1 cellular context compared by ENCODE assay signal in the genomic region with DNA sequence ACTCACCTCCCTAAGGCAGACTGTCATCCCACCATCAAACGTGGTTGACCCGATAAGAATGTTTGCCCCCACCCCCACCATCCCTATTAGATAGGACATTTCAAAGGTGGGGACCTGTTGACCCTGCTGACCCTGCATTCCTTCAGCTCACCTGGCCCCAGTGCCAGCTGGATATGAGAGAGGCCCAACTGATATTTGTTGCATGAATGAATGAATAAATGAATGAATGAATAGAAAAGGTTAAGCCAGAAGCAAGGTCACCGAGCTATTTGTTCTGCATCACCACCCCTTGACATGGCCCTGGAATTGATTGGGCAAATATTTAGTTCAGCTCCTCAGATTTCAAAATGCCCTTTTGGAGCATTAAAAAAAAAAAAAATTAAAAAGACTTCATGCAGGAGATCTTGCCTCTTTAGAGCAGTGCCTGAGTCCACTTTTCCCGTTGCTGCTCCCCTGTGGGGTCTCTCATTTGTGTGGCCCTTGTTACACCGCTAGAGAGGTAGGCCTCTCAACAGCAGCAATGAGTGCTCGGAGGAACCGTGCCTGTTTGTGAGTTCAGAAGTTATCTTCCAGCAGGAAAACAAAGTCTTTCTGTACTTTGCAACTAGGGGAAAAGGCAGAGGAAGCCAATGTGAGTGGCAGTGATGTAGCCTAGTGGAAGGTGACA.
TF ChIP-seq lines count a peak whose summit lies in the region.

No MANE protein-coding gene starts in this region.

TF ChIP-seq in HepG2, 621 proteins besides CTCF, POLR2A, EP300 and RAD21 (continued from another document and continues in another):
- TF ChIP-seq ZNF430 (CRISPR knock-in tag; IDR thresholded peaks at IDR 0.05) (no peak), RCOR2 (CRISPR knock-in tag; IDR thresholded peaks at IDR 0.05) (peak; percentile 83), ZNF333 (CRISPR knock-in tag; IDR thresholded peaks at IDR 0.05; ENCODE audit: borderline replicate concordance) (no peak), HMG20B (CRISPR knock-in tag; conservative IDR thresholded peaks at IDR 0.05) (peak; percentile 84; the same call in 1 of the 2 replicates), TEAD2 (CRISPR knock-in tag; IDR thresholded peaks at IDR 0.05) (no peak), PRMT3 (CRISPR knock-in tag; IDR thresholded peaks at IDR 0.05; ENCODE audit: borderline replicate concordance, low read depth) (no peak), MBD4 (IDR thresholded peaks at IDR 0.05; ENCODE audit: borderline replicate concordance, low read length) (no peak), SALL1 (CRISPR knock-in tag; IDR thresholded peaks at IDR 0.05) (peak; percentile 88), GABPA (IDR thresholded peaks at IDR 0.05; ENCODE audit: low read depth, low read length) (no peak), GABPA (CRISPR knock-in tag; IDR thresholded peaks at IDR 0.05; ENCODE audit: low read depth) (no peak), ZNF383 (CRISPR knock-in tag; IDR thresholded peaks at IDR 0.05; ENCODE audit: borderline replicate concordance) (no peak), HHEX (CRISPR knock-in tag; IDR thresholded peaks at IDR 0.05) (peak; percentile 83), RARA (CRISPR knock-in tag; IDR thresholded peaks at IDR 0.05) (peak; percentile 93), HOXA3 (CRISPR knock-in tag; IDR thresholded peaks at IDR 0.05) (no peak), ELF1 (CRISPR knock-in tag; IDR thresholded peaks at IDR 0.05) (0 out of 2 replicates have a peak, but pooled peaks have one; percentile 8), NFYB (CRISPR knock-in tag; IDR thresholded peaks at IDR 0.05) (no peak), RBAK (CRISPR knock-in tag; IDR thresholded peaks at IDR 0.05) (no peak), POLR2AphosphoS2 (IDR thresholded peaks at IDR 0.05; ENCODE audit: low read depth, low read length) (no peak), ZBTB38 (CRISPR knock-in tag; IDR thresholded peaks at IDR 0.05) (no peak; the same call in 1 of the 2 replicates), ZNF292 (CRISPR knock-in tag; IDR thresholded peaks at IDR 0.05; ENCODE audit: borderline replicate concordance, low read depth) (peak; percentile 39; the same call in 1 of the 2 replicates), PHB2 (IDR thresholded peaks at IDR 0.05; ENCODE audit: partially characterized antibody) (no peak), ZNF720 (CRISPR knock-in tag; IDR thresholded peaks at IDR 0.05) (no peak), TOE1 (CRISPR knock-in tag; IDR thresholded peaks at IDR 0.05) (no peak), TCF7L2 (IDR thresholded peaks at IDR 0.05; ENCODE audit: low read depth, low read length) (peak; percentile 59; the same call in 1 of the 2 replicates), NRL (CRISPR knock-in tag; IDR thresholded peaks at IDR 0.05; ENCODE audit: borderline replicate concordance) (no peak), SP4 (CRISPR knock-in tag; IDR thresholded peaks at IDR 0.05) (peak; percentile 52; the same call in 1 of the 2 replicates), ZNF136 (CRISPR knock-in tag; IDR thresholded peaks at IDR 0.05; ENCODE audit: low read depth) (no peak), STAG1 (CRISPR knock-in tag; IDR thresholded peaks at IDR 0.05) (no peak; the same call in 1 of the 2 replicates), HCFC1 (IDR thresholded peaks at IDR 0.05; ENCODE audit: low read depth, low read length) (no peak), SIN3A (IDR thresholded peaks at IDR 0.05; ENCODE audit: borderline replicate concordance, low read depth, low read length) (no peak), ZBTB7A (CRISPR knock-in tag; IDR thresholded peaks at IDR 0.05) (peak; percentile 53; the same call in 1 of the 2 replicates), RELA (CRISPR knock-in tag; IDR thresholded peaks at IDR 0.05) (no peak), GTF3A (CRISPR knock-in tag; conservative IDR thresholded peaks at IDR 0.05) (no peak), ZNF33A (CRISPR knock-in tag; IDR thresholded peaks at IDR 0.05; ENCODE audit: borderline replicate concordance) (no peak), GFI1 (CRISPR knock-in tag; IDR thresholded peaks at IDR 0.05; ENCODE audit: borderline replicate concordance) (peak; percentile 92), ARNT (IDR thresholded peaks at IDR 0.05) (no peak), NFIC (IDR thresholded peaks at IDR 0.05; ENCODE audit: low read length) (peak; percentile 91), ZNF761 (CRISPR knock-in tag; conservative IDR thresholded peaks at IDR 0.05) (0 out of 2 replicates have a peak, but pooled peaks have one; percentile 20), ZNF549 (CRISPR knock-in tag; IDR thresholded peaks at IDR 0.05) (no peak), GATAD2A (CRISPR knock-in tag; IDR thresholded peaks at IDR 0.05) (peak; percentile 93), SMARCE1 (IDR thresholded peaks at IDR 0.05; ENCODE audit: borderline replicate concordance) (no peak), PTBP1 (IDR thresholded peaks at IDR 0.05; ENCODE audit: low read depth, low read length, poor library complexity, severe bottlenecking) (no peak)
- TF ChIP-seq, protein P1, sequence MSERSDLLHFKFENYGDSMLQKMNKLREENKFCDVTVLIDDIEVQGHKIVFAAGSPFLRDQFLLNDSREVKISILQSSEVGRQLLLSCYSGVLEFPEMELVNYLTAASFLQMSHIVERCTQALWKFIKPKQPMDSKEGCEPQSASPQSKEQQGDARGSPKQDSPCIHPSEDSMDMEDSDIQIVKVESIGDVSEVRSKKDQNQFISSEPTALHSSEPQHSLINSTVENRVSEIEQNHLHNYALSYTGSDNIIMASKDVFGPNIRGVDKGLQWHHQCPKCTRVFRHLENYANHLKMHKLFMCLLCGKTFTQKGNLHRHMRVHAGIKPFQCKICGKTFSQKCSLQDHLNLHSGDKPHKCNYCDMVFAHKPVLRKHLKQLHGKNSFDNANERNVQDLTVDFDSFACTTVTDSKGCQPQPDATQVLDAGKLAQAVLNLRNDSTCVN (CRISPR knock-in tag; IDR thresholded peaks at IDR 0.05; ENCODE audit: borderline replicate concordance): no peak
- TF ChIP-seq, protein P2, sequence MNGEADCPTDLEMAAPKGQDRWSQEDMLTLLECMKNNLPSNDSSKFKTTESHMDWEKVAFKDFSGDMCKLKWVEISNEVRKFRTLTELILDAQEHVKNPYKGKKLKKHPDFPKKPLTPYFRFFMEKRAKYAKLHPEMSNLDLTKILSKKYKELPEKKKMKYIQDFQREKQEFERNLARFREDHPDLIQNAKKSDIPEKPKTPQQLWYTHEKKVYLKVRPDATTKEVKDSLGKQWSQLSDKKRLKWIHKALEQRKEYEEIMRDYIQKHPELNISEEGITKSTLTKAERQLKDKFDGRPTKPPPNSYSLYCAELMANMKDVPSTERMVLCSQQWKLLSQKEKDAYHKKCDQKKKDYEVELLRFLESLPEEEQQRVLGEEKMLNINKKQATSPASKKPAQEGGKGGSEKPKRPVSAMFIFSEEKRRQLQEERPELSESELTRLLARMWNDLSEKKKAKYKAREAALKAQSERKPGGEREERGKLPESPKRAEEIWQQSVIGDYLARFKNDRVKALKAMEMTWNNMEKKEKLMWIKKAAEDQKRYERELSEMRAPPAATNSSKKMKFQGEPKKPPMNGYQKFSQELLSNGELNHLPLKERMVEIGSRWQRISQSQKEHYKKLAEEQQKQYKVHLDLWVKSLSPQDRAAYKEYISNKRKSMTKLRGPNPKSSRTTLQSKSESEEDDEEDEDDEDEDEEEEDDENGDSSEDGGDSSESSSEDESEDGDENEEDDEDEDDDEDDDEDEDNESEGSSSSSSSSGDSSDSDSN (CRISPR knock-in tag; IDR thresholded peaks at IDR 0.05): 0 out of 2 replicates have a peak, but pooled peaks have one; percentile 10
- TF ChIP-seq, protein P3, sequence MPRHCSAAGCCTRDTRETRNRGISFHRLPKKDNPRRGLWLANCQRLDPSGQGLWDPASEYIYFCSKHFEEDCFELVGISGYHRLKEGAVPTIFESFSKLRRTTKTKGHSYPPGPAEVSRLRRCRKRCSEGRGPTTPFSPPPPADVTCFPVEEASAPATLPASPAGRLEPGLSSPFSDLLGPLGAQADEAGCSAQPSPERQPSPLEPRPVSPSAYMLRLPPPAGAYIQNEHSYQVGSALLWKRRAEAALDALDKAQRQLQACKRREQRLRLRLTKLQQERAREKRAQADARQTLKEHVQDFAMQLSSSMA (CRISPR knock-in tag; IDR thresholded peaks at IDR 0.05): no peak
- TF ChIP-seq, protein P4, sequence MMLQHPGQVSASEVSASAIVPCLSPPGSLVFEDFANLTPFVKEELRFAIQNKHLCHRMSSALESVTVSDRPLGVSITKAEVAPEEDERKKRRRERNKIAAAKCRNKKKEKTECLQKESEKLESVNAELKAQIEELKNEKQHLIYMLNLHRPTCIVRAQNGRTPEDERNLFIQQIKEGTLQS (CRISPR knock-in tag; IDR thresholded peaks at IDR 0.05): no peak
- TF ChIP-seq, protein P5, sequence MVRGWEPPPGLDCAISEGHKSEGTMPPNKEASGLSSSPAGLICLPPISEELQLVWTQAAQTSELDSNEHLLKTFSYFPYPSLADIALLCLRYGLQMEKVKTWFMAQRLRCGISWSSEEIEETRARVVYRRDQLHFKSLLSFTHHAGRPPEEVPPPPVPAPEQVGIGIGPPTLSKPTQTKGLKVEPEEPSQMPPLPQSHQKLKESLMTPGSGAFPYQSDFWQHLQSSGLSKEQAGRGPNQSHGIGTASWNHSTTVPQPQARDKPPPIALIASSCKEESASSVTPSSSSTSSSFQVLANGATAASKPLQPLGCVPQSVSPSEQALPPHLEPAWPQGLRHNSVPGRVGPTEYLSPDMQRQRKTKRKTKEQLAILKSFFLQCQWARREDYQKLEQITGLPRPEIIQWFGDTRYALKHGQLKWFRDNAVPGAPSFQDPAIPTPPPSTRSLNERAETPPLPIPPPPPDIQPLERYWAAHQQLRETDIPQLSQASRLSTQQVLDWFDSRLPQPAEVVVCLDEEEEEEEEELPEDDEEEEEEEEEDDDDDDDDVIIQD (CRISPR knock-in tag; IDR thresholded peaks at IDR 0.05; ENCODE audit: low read depth): no peak
- TF ChIP-seq, protein P6, sequence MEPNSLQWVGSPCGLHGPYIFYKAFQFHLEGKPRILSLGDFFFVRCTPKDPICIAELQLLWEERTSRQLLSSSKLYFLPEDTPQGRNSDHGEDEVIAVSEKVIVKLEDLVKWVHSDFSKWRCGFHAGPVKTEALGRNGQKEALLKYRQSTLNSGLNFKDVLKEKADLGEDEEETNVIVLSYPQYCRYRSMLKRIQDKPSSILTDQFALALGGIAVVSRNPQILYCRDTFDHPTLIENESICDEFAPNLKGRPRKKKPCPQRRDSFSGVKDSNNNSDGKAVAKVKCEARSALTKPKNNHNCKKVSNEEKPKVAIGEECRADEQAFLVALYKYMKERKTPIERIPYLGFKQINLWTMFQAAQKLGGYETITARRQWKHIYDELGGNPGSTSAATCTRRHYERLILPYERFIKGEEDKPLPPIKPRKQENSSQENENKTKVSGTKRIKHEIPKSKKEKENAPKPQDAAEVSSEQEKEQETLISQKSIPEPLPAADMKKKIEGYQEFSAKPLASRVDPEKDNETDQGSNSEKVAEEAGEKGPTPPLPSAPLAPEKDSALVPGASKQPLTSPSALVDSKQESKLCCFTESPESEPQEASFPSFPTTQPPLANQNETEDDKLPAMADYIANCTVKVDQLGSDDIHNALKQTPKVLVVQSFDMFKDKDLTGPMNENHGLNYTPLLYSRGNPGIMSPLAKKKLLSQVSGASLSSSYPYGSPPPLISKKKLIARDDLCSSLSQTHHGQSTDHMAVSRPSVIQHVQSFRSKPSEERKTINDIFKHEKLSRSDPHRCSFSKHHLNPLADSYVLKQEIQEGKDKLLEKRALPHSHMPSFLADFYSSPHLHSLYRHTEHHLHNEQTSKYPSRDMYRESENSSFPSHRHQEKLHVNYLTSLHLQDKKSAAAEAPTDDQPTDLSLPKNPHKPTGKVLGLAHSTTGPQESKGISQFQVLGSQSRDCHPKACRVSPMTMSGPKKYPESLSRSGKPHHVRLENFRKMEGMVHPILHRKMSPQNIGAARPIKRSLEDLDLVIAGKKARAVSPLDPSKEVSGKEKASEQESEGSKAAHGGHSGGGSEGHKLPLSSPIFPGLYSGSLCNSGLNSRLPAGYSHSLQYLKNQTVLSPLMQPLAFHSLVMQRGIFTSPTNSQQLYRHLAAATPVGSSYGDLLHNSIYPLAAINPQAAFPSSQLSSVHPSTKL (CRISPR knock-in tag; IDR thresholded peaks at IDR 0.05): peak; percentile 81
- TF ChIP-seq, protein P7, sequence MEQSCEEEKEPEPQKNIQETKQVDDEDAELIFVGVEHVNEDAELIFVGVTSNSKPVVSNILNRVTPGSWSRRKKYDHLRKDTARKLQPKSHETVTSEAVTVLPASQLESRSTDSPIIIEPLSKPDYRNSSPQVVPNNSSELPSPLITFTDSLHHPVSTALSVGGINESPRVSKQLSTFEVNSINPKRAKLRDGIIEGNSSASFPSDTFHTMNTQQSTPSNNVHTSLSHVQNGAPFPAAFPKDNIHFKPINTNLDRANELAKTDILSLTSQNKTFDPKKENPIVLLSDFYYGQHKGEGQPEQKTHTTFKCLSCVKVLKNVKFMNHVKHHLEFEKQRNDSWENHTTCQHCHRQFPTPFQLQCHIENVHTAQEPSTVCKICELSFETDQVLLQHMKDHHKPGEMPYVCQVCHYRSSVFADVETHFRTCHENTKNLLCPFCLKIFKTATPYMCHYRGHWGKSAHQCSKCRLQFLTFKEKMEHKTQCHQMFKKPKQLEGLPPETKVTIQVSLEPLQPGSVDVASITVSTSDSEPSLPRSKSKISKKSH (CRISPR knock-in tag; IDR thresholded peaks at IDR 0.05; ENCODE audit: borderline replicate concordance): no peak
- TF ChIP-seq, protein P8, sequence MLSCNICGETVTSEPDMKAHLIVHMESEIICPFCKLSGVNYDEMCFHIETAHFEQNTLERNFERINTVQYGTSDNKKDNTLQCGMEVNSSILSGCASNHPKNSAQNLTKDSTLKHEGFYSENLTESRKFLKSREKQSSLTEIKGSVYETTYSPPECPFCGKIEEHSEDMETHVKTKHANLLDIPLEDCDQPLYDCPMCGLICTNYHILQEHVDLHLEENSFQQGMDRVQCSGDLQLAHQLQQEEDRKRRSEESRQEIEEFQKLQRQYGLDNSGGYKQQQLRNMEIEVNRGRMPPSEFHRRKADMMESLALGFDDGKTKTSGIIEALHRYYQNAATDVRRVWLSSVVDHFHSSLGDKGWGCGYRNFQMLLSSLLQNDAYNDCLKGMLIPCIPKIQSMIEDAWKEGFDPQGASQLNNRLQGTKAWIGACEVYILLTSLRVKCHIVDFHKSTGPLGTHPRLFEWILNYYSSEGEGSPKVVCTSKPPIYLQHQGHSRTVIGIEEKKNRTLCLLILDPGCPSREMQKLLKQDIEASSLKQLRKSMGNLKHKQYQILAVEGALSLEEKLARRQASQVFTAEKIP (CRISPR knock-in tag; IDR thresholded peaks at IDR 0.05; ENCODE audit: borderline replicate concordance): no peak
- TF ChIP-seq, protein P9, sequence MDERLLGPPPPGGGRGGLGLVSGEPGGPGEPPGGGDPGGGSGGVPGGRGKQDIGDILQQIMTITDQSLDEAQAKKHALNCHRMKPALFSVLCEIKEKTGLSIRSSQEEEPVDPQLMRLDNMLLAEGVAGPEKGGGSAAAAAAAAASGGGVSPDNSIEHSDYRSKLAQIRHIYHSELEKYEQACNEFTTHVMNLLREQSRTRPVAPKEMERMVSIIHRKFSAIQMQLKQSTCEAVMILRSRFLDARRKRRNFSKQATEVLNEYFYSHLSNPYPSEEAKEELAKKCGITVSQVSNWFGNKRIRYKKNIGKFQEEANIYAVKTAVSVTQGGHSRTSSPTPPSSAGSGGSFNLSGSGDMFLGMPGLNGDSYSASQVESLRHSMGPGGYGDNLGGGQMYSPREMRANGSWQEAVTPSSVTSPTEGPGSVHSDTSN (CRISPR knock-in tag; IDR thresholded peaks at IDR 0.05): no peak
- TF ChIP-seq, protein P10, sequence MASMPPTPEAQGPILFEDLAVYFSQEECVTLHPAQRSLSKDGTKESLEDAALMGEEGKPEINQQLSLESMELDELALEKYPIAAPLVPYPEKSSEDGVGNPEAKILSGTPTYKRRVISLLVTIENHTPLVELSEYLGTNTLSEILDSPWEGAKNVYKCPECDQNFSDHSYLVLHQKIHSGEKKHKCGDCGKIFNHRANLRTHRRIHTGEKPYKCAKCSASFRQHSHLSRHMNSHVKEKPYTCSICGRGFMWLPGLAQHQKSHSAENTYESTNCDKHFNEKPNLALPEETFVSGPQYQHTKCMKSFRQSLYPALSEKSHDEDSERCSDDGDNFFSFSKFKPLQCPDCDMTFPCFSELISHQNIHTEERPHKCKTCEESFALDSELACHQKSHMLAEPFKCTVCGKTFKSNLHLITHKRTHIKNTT (CRISPR knock-in tag; IDR thresholded peaks at IDR 0.05): no peak
